Comparison of ENCODE assay signal across 1 cellular context in genomic region chr2:45273412-45274189, GRCh38.
TF ChIP-seq lines count a peak whose summit lies in the region.

No MANE protein-coding gene starts in this region.

TF ChIP-seq in HepG2, 621 proteins besides CTCF, POLR2A, EP300 and RAD21 (continued from another document):
- TF ChIP-seq ZNF629 (CRISPR knock-in tag; conservative IDR thresholded peaks at IDR 0.05) (no peak; the same call in 1 of the 2 replicates), ZNF589 (CRISPR knock-in tag; conservative IDR thresholded peaks at IDR 0.05) (peak; percentile 79; the same call in 1 of the 2 replicates), ZBTB46 (CRISPR knock-in tag; IDR thresholded peaks at IDR 0.05; ENCODE audit: borderline replicate concordance) (no peak), REXO4 (CRISPR knock-in tag; IDR thresholded peaks at IDR 0.05; ENCODE audit: borderline replicate concordance) (no peak), SETDB1 (CRISPR knock-in tag; IDR thresholded peaks at IDR 0.05; ENCODE audit: borderline replicate concordance) (no peak), ZNF639 (CRISPR knock-in tag; conservative IDR thresholded peaks at IDR 0.05) (0 out of 2 replicates have a peak, but pooled peaks have one; percentile 38), CBX1 (IDR thresholded peaks at IDR 0.05; ENCODE audit: low read depth) (no peak), RXRB (CRISPR knock-in tag; IDR thresholded peaks at IDR 0.05; ENCODE audit: borderline replicate concordance) (peak; percentile 97), ZSCAN22 (CRISPR knock-in tag; IDR thresholded peaks at IDR 0.05) (no peak), ZNF879 (CRISPR knock-in tag; IDR thresholded peaks at IDR 0.05) (no peak), ZNF619 (CRISPR knock-in tag; IDR thresholded peaks at IDR 0.05) (no peak)
- TF ChIP-seq, protein P1, sequence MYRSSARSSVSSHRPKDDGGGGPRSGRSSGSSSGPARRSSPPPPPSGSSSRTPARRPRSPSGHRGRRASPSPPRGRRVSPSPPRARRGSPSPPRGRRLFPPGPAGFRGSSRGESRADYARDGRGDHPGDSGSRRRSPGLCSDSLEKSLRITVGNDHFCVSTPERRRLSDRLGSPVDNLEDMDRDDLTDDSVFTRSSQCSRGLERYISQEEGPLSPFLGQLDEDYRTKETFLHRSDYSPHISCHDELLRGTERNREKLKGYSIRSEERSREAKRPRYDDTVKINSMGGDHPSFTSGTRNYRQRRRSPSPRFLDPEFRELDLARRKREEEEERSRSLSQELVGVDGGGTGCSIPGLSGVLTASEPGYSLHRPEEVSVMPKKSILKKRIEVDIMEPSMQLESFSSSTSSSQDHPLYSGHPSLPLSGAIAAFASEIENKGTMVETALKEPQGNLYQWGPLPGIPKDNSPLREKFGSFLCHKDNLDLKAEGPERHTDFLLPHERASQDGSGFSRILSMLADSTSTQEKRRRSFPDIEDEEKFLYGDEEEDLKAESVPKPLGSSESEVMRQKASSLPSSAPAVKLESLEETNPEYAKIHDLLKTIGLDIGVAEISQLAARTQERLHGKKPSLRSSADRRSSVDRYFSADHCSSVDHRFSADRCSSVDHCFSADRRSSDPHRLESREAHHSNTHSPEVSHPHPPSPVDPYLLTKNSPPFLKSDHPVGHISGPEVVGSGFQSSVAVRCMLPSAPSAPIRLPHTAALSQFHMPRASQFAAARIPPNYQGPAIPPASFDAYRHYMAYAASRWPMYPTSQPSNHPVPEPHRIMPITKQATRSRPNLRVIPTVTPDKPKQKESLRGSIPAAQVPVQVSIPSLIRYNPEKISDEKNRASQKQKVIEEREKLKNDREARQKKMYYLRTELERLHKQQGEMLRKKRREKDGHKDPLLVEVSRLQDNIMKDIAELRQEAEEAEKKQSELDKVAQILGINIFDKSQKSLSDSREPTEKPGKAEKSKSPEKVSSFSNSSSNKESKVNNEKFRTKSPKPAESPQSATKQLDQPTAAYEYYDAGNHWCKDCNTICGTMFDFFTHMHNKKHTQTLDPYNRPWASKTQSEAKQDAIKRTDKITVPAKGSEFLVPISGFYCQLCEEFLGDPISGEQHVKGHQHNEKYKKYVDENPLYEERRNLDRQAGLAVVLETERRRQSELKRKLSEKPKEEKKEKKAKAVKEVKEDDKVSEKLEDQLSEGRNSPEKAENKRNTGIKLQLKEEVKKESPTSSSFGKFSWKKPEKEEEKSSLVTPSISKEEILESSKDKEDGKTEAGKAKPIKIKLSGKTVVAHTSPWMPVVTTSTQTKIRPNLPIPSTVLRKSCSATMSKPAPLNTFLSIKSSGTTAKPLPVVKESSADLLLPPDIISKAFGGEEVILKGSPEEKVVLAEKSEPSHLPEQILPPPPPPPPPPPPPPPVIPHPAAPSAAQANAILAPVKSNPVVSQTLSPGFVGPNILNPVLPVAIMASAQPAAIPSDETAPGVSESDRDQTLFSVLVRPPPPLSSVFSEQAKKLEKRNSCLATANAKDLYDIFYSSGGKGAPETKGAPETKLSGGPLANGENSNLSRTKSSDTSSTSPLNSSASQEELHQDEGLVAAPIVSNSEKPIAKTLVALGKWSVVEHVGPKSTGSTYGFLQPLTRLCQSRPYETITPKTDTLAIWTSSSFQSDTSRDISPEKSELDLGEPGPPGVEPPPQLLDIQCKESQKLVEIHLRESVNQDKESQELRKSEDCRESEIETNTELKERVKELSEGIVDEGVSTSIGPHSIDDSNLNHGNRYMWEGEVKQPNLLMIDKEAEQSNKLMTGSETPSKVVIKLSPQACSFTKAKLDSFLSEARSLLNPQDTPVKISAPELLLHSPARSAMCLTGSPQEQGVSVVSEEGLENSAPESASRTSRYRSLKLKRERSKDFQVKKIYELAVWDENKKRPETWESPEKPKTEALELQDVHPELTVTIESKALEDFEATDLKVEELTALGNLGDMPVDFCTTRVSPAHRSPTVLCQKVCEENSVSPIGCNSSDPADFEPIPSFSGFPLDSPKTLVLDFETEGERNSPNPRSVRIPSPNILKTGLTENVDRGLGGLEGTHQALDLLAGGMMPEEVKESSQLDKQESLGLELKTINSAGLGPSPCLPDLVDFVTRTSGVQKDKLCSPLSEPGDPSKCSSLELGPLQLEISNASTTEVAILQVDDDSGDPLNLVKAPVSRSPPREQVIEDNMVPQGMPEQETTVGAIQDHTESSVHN (CRISPR knock-in tag; IDR thresholded peaks at IDR 0.05): no peak
